In genomic region chr13:94711561-94712286, GRCh38 we compare ENCODE assay signal across 8 cellular contexts. TPM values are rescaled to one million over a fixed set of nuclear protein-coding genes. Genes with fewer than 3 reads are reported as not detected.
DNase-seq lines count a peak whose midpoint lies in the region; ATAC-seq and TF ChIP-seq lines count a peak whose summit lies in the region.

No MANE protein-coding gene starts in this region.

- no peaks in the 10 kb centered on the region for H4K20me1 ChIP-seq in KMS-11 (ENCODE audit: insufficient read depth)

- H3K4ac ChIP-seq in neuronal stem cell (ENCODE audit: low read length) = peak overlapping the region; percentile 79

- peak overlapping the region; percentile 54 for H2AK5ac ChIP-seq in neuronal stem cell (ENCODE audit: low read depth, low read length)

- no peak for TF ChIP-seq CTCF in KMS-11 (conservative IDR thresholded peaks at IDR 0.05; ENCODE audit: low read depth, low read length)
- no peak for TF ChIP-seq CTCF in dorsolateral prefrontal cortex (IDR thresholded peaks at IDR 0.05 in 54 of 56, conservative IDR thresholded peaks at IDR 0.05 in 2 of 56; ENCODE audit: low read depth in 1 of 56, partially characterized antibody in 56 of 56)

- intact Hi-C loops in dorsolateral prefrontal cortex (cut with DNase I) = loop anchor here in 1 of 2 donors (2.0 to 5.0 kb wide), 2 partner anchors 37 to 256 kb away; no protein-coding TSS in a partner anchor

- peaks cover 4% of the 10 kb centered on the region for H3K79me1 ChIP-seq in neuronal stem cell (ENCODE audit: low read depth, low read length)

- H2BK15ac ChIP-seq in neuronal stem cell (ENCODE audit: low read length) = peak overlapping the region; percentile 39

- H2BK5ac ChIP-seq in neuronal stem cell (ENCODE audit: low read length) = peak overlapping the region; percentile 89

- H2AFZ ChIP-seq in KMS-11 (ENCODE audit: low read depth) = peak overlapping the region; percentile 61
- no peak overlapping the region for H2AFZ ChIP-seq in neuronal stem cell (ENCODE audit: low read length)

- H3K79me2 ChIP-seq in KMS-11 (ENCODE audit: insufficient read depth, low read depth) = no peaks in the 10 kb centered on the region

- peak overlapping the region; percentile 69 for H3K9ac ChIP-seq in KMS-11
- H3K9ac ChIP-seq in neuronal stem cell (ENCODE audit: low read depth, low read length, poor library complexity) = peak overlapping the region; percentile 98

- H4K8ac ChIP-seq in neuronal stem cell (ENCODE audit: low read depth, low read length) = no peak overlapping the region

- H3K4me3 ChIP-seq in KMS-11 (IDR thresholded peaks at IDR 0.05; ENCODE audit: insufficient read depth, low read depth, low read length) (no peak overlapping the region), dorsolateral prefrontal cortex (peak overlapping the region in 58 of 59 donors; percentile 15 to 68 (median 55)), neuronal stem cell (ENCODE audit: low read length in 2 of 2) (peak overlapping the region; percentile 79 to 99)

- H3K9me3 ChIP-seq in neuronal stem cell (replicated peaks in 1 of 2; ENCODE audit: control insufficient read depth in 2 of 2, insufficient read depth in 1 of 2, low read depth in 1 of 2, low read length in 2 of 2) = no peaks in the 10 kb centered on the region

- ATAC-seq in GM19043 (IDR thresholded peaks at IDR 0.05; ENCODE audit: low read depth, unreplicated experiment) (peak; percentile 17), GM18517 (IDR thresholded peaks at IDR 0.05; ENCODE audit: unreplicated experiment) (no peak)

- peak overlapping the region; percentile 47 for H3K14ac ChIP-seq in neuronal stem cell (ENCODE audit: low read length)

- H3K23ac ChIP-seq in neuronal stem cell (ENCODE audit: low read depth, low read length, poor library complexity) = peak overlapping the region; percentile 76

- peak overlapping the region; percentile 43 for H3K4me2 ChIP-seq in KMS-11
- H3K4me2 ChIP-seq in neuronal stem cell (ENCODE audit: insufficient read depth, low read length, poor library complexity, severe bottlenecking) = peak overlapping the region; percentile 30

- H3K4me1 ChIP-seq in KMS-11 (ENCODE audit: low read depth, poor library complexity, severe bottlenecking) (no peaks in the 10 kb centered on the region), neuronal stem cell (ENCODE audit: control insufficient read depth in 2 of 2, insufficient read depth in 1 of 2, low read depth in 1 of 2, low read length in 2 of 2) (peaks cover 6% of the 10 kb centered on the region in 2 donors)

- H3K18ac ChIP-seq in neuronal stem cell (ENCODE audit: low read length) = peak overlapping the region; percentile 98

- H3K27ac ChIP-seq in KMS-11 = peak overlapping the region; percentile 58
- H3K27ac ChIP-seq in dorsolateral prefrontal cortex = peak overlapping the region in 37 of 59 donors; percentile 23 to 82 (median 59)
- H3K27ac ChIP-seq in neuronal stem cell (replicated peaks; ENCODE audit: low read length) = peak overlapping the region; percentile 76

- H2BK120ac ChIP-seq in neuronal stem cell (ENCODE audit: low read depth, low read length) = peak overlapping the region; percentile 56

- H3K36me3 ChIP-seq in KMS-11 (ENCODE audit: insufficient read depth) (no peaks in the 10 kb centered on the region), neuronal stem cell (replicated peaks in 1 of 2; ENCODE audit: control insufficient read depth in 2 of 2, insufficient read depth in 2 of 2, low read length in 2 of 2) (peaks cover 4 to 35% of the 10 kb centered on the region in 2 donors)

- peak overlapping the region; percentile 93 for H2BK12ac ChIP-seq in neuronal stem cell (ENCODE audit: low read length)

- H4K91ac ChIP-seq in neuronal stem cell (ENCODE audit: low read depth, low read length, poor library complexity) = no peak overlapping the region

- no CpG with 5 or more reads among the region's 97 CpGs for WGBS in neuronal stem cell (ENCODE audit: extremely low coverage in 2 of 2, insufficient read length in 2 of 2, insufficient replicate concordance in 1 of 2), 2 donors

- DNase-seq in CD1c-positive myeloid dendritic cell (ENCODE audit: extremely low spot score) (peak; percentile 10), dorsolateral prefrontal cortex (peak in 1 of 10 donors; percentile 34), neuronal stem cell (ENCODE audit: low spot score) (no peak), NCI-H446 treated with DMSO at 0.1 percent for 48 hours (lab: John Stamatoyannopoulos, UW) (no peak), NCI-H2107 treated with DMSO at 0.1 percent for 48 hours (lab: John Stamatoyannopoulos, UW; ENCODE audit: unreplicated experiment) (no peak)

- H3K27me3 ChIP-seq in KMS-11 (ENCODE audit: insufficient read depth, low read depth) (no peaks in the 10 kb centered on the region), dorsolateral prefrontal cortex (peaks cover 12 to 78% (median 67%) of the 10 kb centered on the region in 45 donors), neuronal stem cell (ENCODE audit: control insufficient read depth in 3 of 3, insufficient read depth in 3 of 3, low read depth in 1 of 3, low read length in 3 of 3) (no peaks in the 10 kb centered on the region)

RNA-seq across cellular contexts. Expression of gene SOX21, which starts 0.6 kb away (rescaled TPM):
- total RNA-seq in dorsolateral prefrontal cortex = 10 to 100 TPM in 76 of 120 experiments, 1 to 10 TPM in 44; 3.7 to 36.9 (median 10.7) TPM
- polyA plus RNA-seq in neuronal stem cell (2013, experiment 1 of 2) = 113 TPM
- polyA plus RNA-seq in neuronal stem cell (2013, experiment 2 of 2) = 117 TPM
